In genomic region chr9:91027005-91027404, GRCh38 we compare ENCODE assay signal across 19 cellular contexts.
"Had no signal": no experiment of that assay in that cellular context is flagged by ENCODE, and none has a peak within 500 bp of the region (broad histone marks: within the 10 kb centered on the region; RNA-seq: fewer than 3 reads in every experiment).

No MANE protein-coding gene starts in this region.

- ATAC-seq: gastrocnemius medialis, heart right ventricle, left cardiac atrium, left lung, left ventricle myocardium superior, lower lobe of right lung had no signal

- DNase-seq: colonic mucosa; dermis blood vessel endothelial cell; dorsolateral prefrontal cortex; effector CD4-positive, alpha-beta T cell; effector memory CD4-positive, alpha-beta T cell; esophagus squamous epithelium; foreskin fibroblast; foreskin melanocyte; gastrocnemius medialis; glutamatergic neuron; head of caudate nucleus; heart right ventricle; hippocampal formation; left cardiac atrium; left lung; left ventricle myocardium superior; lower lobe of right lung; mesenchymal stem cell; midbrain had no signal
